In genomic region chr1:228456252-228457016, GRCh38 we compare ENCODE assay signal across 8 cellular contexts. TPM values are rescaled to one million over a fixed set of nuclear protein-coding genes. Genes with fewer than 3 reads are reported as not detected.
A peak's percentile ranks its signal among the peaks of the same experiment; 100 is the strongest.
DNase-seq lines count a peak whose midpoint lies in the region; ATAC-seq, FAIRE-seq and TF ChIP-seq lines count a peak whose summit lies in the region.

No MANE protein-coding gene starts in this region.

- no peak overlapping the region for H3K4ac ChIP-seq in IMR-90 (ENCODE audit: low read depth, low read length)

- in situ Hi-C loops in IMR-90 (cut with MboI; ENCODE audit: low sequenced_read_pairs): no loop called here

- no peak overlapping the region for H3K18ac ChIP-seq in IMR-90 (ENCODE audit: low read depth, low read length)

- DNase-seq in AG04450 (ENCODE audit: low read depth, low spot score) (no peak), IMR-90 (no peak), MCF 10A (ENCODE audit: unreplicated experiment) (no peak), mucosa of descending colon (no peak), pancreas (no peak)
- no peak for DNase-seq in stimulated activated naive CD4-positive, alpha-beta T cell treated with Interleukin-2 at 50 U/mL for 16 hours (lab: John Stamatoyannopoulos, UW)

- POLR2A ChIA-PET in AG04450 (lab: Yijun Ruan, JAX) (interaction anchor here (2.7 kb wide), 1 partner anchor 49 kb away, joined by 8 read pairs; the partner anchor contains the start of gene TRIM11), IMR-90 (lab: Charles Lee; ENCODE audit: unreplicated experiment) (interaction anchor here (0.6 kb wide), 1 partner anchor 333 kb away, joined by 3 read pairs; no protein-coding TSS in a partner anchor), MCF 10A (lab: Yijun Ruan, JAX) (interaction anchor here (0.6 to 8.2 kb wide), 38 partner anchors 10 to 1563 kb away, joined by 3 to 182 read pairs (median 4); partner anchors contain the start of genes ARF1, GUK1, IBA57 and MRPL55)

- H3K27ac ChIP-seq in AG04450 (ENCODE audit: low read depth, low read length) (no peak overlapping the region), IMR-90 (ENCODE audit: insufficient read depth, low read length) (no peak overlapping the region), pancreas (peak overlapping the region in 1 of 4 donors; percentile 88)

- FAIRE-seq in pancreas (lab: Jason Lieb, UNC): no peak

- TF ChIP-seq POLR2A in IMR-90 (IDR thresholded peaks at IDR 0.05; ENCODE audit: low read depth, low read length): no peak

- H3K4me3 ChIP-seq in AG04450 (ENCODE audit: low read depth, low read length) (peak overlapping the region; percentile 83), IMR-90 (ENCODE audit: insufficient read depth, low read depth, low read length) (peak overlapping the region; percentile 50; the same call in 1 of the 2 replicates), mucosa of descending colon (peak overlapping the region; percentile 18), pancreas (peak overlapping the region in 2 of 4 donors; percentile 35 to 44)

- no peak overlapping the region for H3K14ac ChIP-seq in IMR-90 (replicated peaks; ENCODE audit: low read depth, low read length)

- peaks cover 41% of the 10 kb centered on the region for H3K36me3 Mint-ChIP-seq in MCF 10A (ENCODE audit: insufficient read depth, unreplicated experiment)

- H3K27me3 ChIP-seq in AG04450 (ENCODE audit: control insufficient read depth, insufficient read depth, low read length): no peaks in the 10 kb centered on the region
- H3K27me3 ChIP-seq in IMR-90 (ENCODE audit: control insufficient read depth, insufficient read depth, low read length): no peaks in the 10 kb centered on the region
- H3K27me3 ChIP-seq in pancreas: peaks cover 0 to 15% (median 0%) of the 10 kb centered on the region in 4 donors

- no peak overlapping the region for H4K8ac ChIP-seq in IMR-90 (ENCODE audit: low read depth in 2 of 2, low read length in 2 of 2)

- no peak for TF ChIP-seq RAD21 in IMR-90 (IDR thresholded peaks at IDR 0.05; ENCODE audit: low read length)

- H3K9me3 Mint-ChIP-seq in MCF 10A (ENCODE audit: unreplicated experiment): no peaks in the 10 kb centered on the region

- H3K9ac ChIP-seq in IMR-90 (ENCODE audit: low read depth, low read length): peak overlapping the region; percentile 84; the same call in 1 of the 2 replicates

- H2AK5ac ChIP-seq in IMR-90 (ENCODE audit: low read depth, low read length): no peak overlapping the region

- H3K4me3 Mint-ChIP-seq in MCF 10A (ENCODE audit: unreplicated experiment): peak overlapping the region; percentile 97

- TF ChIP-seq CTCF in AG04450 (IDR thresholded peaks at IDR 0.05; ENCODE audit: low read depth, low read length): no peak
- no peak for TF ChIP-seq CTCF in IMR-90 (conservative IDR thresholded peaks at IDR 0.05; ENCODE audit: low read depth, low read length)
- TF ChIP-seq CTCF in MCF 10A (IDR thresholded peaks at IDR 0.05; ENCODE audit: unreplicated experiment): no peak
- no peak for TF ChIP-seq CTCF in mucosa of descending colon (IDR thresholded peaks at IDR 0.05)
- no peak for TF ChIP-seq CTCF in pancreas (IDR thresholded peaks at IDR 0.05)

- ATAC-seq in IMR-90 (ENCODE audit: low read depth) (no peak), mucosa of descending colon (no peak), GM21381 (IDR thresholded peaks at IDR 0.05; ENCODE audit: unreplicated experiment) (no peak), GM18861 (IDR thresholded peaks at IDR 0.05; ENCODE audit: unreplicated experiment) (no peak), pancreas (no peak)

- H4K20me1 ChIP-seq in IMR-90 (ENCODE audit: insufficient read depth, low read length): peaks cover 3% of the 10 kb centered on the region

- no peak overlapping the region for H2BK20ac ChIP-seq in IMR-90 (ENCODE audit: low read depth, low read length)

- BruUV-seq in IMR-90 (replicated peaks; lab: Mats Ljungman, UMichigan) (no TSS peak), MCF 10A (replicated peaks; lab: Mats Ljungman, UMichigan) (no TSS peak)

- WGBS in IMR-90 (ENCODE audit: extremely low coverage in 2 of 2, insufficient read length in 1 of 2), 2 experiments: no CpG with 5 or more reads among the region's 6 CpGs
- 51 to 57% methylated on average over 6 of the region's 6 CpGs for WGBS in pancreas, 2 donors

- H3K27me3 Mint-ChIP-seq in MCF 10A (ENCODE audit: insufficient read depth, unreplicated experiment): no peaks in the 10 kb centered on the region

- H2AFZ ChIP-seq in IMR-90 (replicated peaks; ENCODE audit: low read length, poor library complexity): no peak overlapping the region

- H2BK120ac ChIP-seq in IMR-90 (ENCODE audit: low read depth, low read length): no peak overlapping the region

- peak overlapping the region; percentile 11 for H2BK5ac ChIP-seq in IMR-90 (ENCODE audit: low read depth, low read length, poor library complexity, severe bottlenecking)

- H3K56ac ChIP-seq in IMR-90 (ENCODE audit: extremely low read depth, insufficient read depth, low read length): no peak overlapping the region

- peaks cover 11 to 22% of the 10 kb centered on the region in 2 experiments for H3K79me1 ChIP-seq in IMR-90 (ENCODE audit: low read depth in 1 of 2, low read length in 2 of 2)

- H3K4me1 ChIP-seq in IMR-90 (ENCODE audit: control insufficient read depth, insufficient read depth, low read length): 0 out of 2 replicates have a peak, but pooled peaks cover 2% of the 10 kb centered on the region
- peaks cover 18% of the 10 kb centered on the region for H3K4me1 ChIP-seq in mucosa of descending colon (ENCODE audit: low read depth)
- H3K4me1 ChIP-seq in pancreas: peaks cover 0 to 9% (median 0%) of the 10 kb centered on the region in 3 donors

- CTCF ChIA-PET in AG04450 (lab: Charles Lee) (interaction anchor here (1.0 to 2.1 kb wide), 4 partner anchors 44 to 291 kb away, joined by 3 to 6 read pairs (median 4); partner anchors contain the start of gene IBA57), IMR-90 (lab: Yijun Ruan, JAX) (interaction anchor here (0.6 kb wide), 2 partner anchors 44 to 199 kb away, joined by 3 read pairs; no protein-coding TSS in a partner anchor), MCF 10A (lab: Yijun Ruan, JAX) (interaction anchor here (0.5 to 5.2 kb wide), 26 partner anchors 21 to 503 kb away, joined by 3 to 30 read pairs (median 3); partner anchors contain the start of gene TRIM11)

- H2BK15ac ChIP-seq in IMR-90 (ENCODE audit: low read depth, low read length): no peak overlapping the region

- peaks cover 35% of the 10 kb centered on the region for H3K4me1 Mint-ChIP-seq in MCF 10A (ENCODE audit: insufficient read depth, unreplicated experiment)

- H3K9me1 ChIP-seq in IMR-90 (ENCODE audit: insufficient read depth, low read length): no peaks in the 10 kb centered on the region

- H3K9me3 ChIP-seq in AG04450 (ENCODE audit: control insufficient read depth, insufficient read depth, low read length) (no peaks in the 10 kb centered on the region), IMR-90 (ENCODE audit: control insufficient read depth, insufficient read depth, low read length) (no peaks in the 10 kb centered on the region), mucosa of descending colon (no peaks in the 10 kb centered on the region), pancreas (no peaks in the 10 kb centered on the region)

- dilution Hi-C loops in IMR-90 (cut with HindIII; ENCODE audit: low sequenced_read_pairs, unreplicated experiment): no loop called here

- H4K5ac ChIP-seq in IMR-90 (ENCODE audit: low read depth, low read length): no peak overlapping the region

- no peak overlapping the region; the same call in 1 of the 2 replicates for H3K23ac ChIP-seq in IMR-90 (ENCODE audit: low read depth, low read length)

- peak overlapping the region; percentile 98 for H3K27ac Mint-ChIP-seq in MCF 10A (ENCODE audit: low read depth, unreplicated experiment)

- H2AK9ac ChIP-seq in IMR-90 (replicated peaks; ENCODE audit: low read depth, low read length, poor library complexity): no peak overlapping the region

- H3K4me2 ChIP-seq in IMR-90 (ENCODE audit: low read depth, low read length): peak overlapping the region; percentile 99

- no peak overlapping the region for H4K91ac ChIP-seq in IMR-90 (ENCODE audit: insufficient read depth, low read depth, low read length)

- intact Hi-C loops in IMR-90 (cut with micrococcal nuclease) (loop anchor here (1.0 to 5.0 kb wide), 5 partner anchors 49 to 326 kb away; no protein-coding TSS in a partner anchor), MCF 10A (cut with micrococcal nuclease) (loop anchor here (1.0 to 5.0 kb wide), 10 partner anchors 31 to 976 kb away; partner anchors contain the start of gene RNF187), mucosa of descending colon (cut with DNase I, micrococcal nuclease) (no loop called here), pancreas (cut with DNase I) (no loop called here)

- H3K36me3 ChIP-seq in IMR-90 (ENCODE audit: control insufficient read depth, insufficient read depth, low read length): no peaks in the 10 kb centered on the region
- no peaks in the 10 kb centered on the region for H3K36me3 ChIP-seq in mucosa of descending colon (ENCODE audit: low read depth)
- H3K36me3 ChIP-seq in pancreas: no peaks in the 10 kb centered on the region

RNA-seq across cellular contexts. Expression of gene RNF187, which starts 30.7 kb away (rescaled TPM):
- 77.5 and 84.0 TPM in 2 replicates for polyA plus RNA-seq in AG04450 (2011; rRNA removed)
- 61.3 and 65.6 TPM in 2 replicates for polyA minus RNA-seq in AG04450 (2011; rRNA and poly(A)+ RNA removed)
- total RNA-seq in IMR-90 (2012; rRNA removed): 13.6 and 14.0 TPM in 2 replicates
- polyA plus RNA-seq in IMR-90 (2012; rRNA removed): 55.4 and 60.2 TPM in 2 replicates
- polyA plus RNA-seq in IMR-90 (2012; cell fraction: cytosol; rRNA removed): 66.0 and 74.1 TPM in 2 replicates
- 23.7 and 33.7 TPM in 2 replicates for polyA plus RNA-seq in IMR-90 (2012; cell fraction: nucleus; rRNA removed; ENCODE audit: low replicate concordance)
- 167 and 244 TPM in 2 replicates for total RNA-seq in MCF 10A (2022)
- 10 to 100 TPM; 67.7 to 84.0 (median 68.4) TPM for total RNA-seq in mucosa of descending colon
- 10 to 100 TPM; 50.7 to 60.2 (median 54.1) TPM for total RNA-seq in pancreas
- polyA plus RNA-seq in pancreas: 10 to 100 TPM; 16.0 to 23.2 TPM

RNA-seq across cellular contexts. Expression of gene TRIM17, which starts 39.8 kb away (rescaled TPM):
- polyA plus RNA-seq in AG04450 (2011; rRNA removed): 0.16 and 0.27 TPM in 2 replicates
- polyA minus RNA-seq in AG04450 (2011; rRNA and poly(A)+ RNA removed): 0.52 and 0.92 TPM in 2 replicates
- total RNA-seq in IMR-90 (2012; rRNA removed): not detected in 2 replicates
- 0.26 and 0.39 TPM in 2 replicates for polyA plus RNA-seq in IMR-90 (2012; rRNA removed)
- 0.06 and 0.11 TPM in 2 replicates for polyA plus RNA-seq in IMR-90 (2012; cell fraction: cytosol; rRNA removed)
- polyA plus RNA-seq in IMR-90 (2012; cell fraction: nucleus; rRNA removed; ENCODE audit: low replicate concordance): 2.9 and 3.3 TPM in 2 replicates
- not detected in 2 replicates for total RNA-seq in MCF 10A (2022)
- total RNA-seq in mucosa of descending colon: under 1 TPM in 2 of 3 donors, not detected in 1; 0.39 to 0.76 TPM
- 1 to 10 TPM in 1 of 6 donors, under 1 TPM in 4, not detected in 1; 0.14 to 2.4 (median 0.38) TPM for total RNA-seq in pancreas
- under 1 TPM; 0.14 to 0.68 TPM for polyA plus RNA-seq in pancreas

RNA-seq across cellular contexts. Expression of gene TRIM11, which starts 49.8 kb away (rescaled TPM):
- polyA plus RNA-seq in AG04450 (2011; rRNA removed) (5.7 and 6.1 TPM in 2 replicates), IMR-90 (2012; rRNA removed) (15.1 and 16.2 TPM in 2 replicates), pancreas (10 to 100 TPM; 13.6 to 16.3 TPM)
- 9.1 and 10.7 TPM in 2 replicates for polyA minus RNA-seq in AG04450 (2011; rRNA and poly(A)+ RNA removed)
- total RNA-seq in IMR-90 (2012; rRNA removed) (6.8 and 7.2 TPM in 2 replicates), MCF 10A (2022) (56.5 and 60.3 TPM in 2 replicates), mucosa of descending colon (10 to 100 TPM; 32.1 to 40.4 (median 35.0) TPM), pancreas (10 to 100 TPM in 2 of 6 donors, 1 to 10 TPM in 4; 7.6 to 15.1 (median 9.2) TPM)
- 14.7 and 18.5 TPM in 2 replicates for polyA plus RNA-seq in IMR-90 (2012; cell fraction: cytosol; rRNA removed)
- polyA plus RNA-seq in IMR-90 (2012; cell fraction: nucleus; rRNA removed; ENCODE audit: low replicate concordance): 28.2 and 54.2 TPM in 2 replicates

Comparison
In these comparisons a context has a peak if more than half of its experiments do, and no peak if none do; other contexts are left out.
1. intact Hi-C loops: an anchor here in IMR-90 (1.0 to 5.0 kb wide) and MCF 10A (1.0 to 5.0 kb wide); none called in mucosa of descending colon and pancreas.